In the genomic region with DNA sequence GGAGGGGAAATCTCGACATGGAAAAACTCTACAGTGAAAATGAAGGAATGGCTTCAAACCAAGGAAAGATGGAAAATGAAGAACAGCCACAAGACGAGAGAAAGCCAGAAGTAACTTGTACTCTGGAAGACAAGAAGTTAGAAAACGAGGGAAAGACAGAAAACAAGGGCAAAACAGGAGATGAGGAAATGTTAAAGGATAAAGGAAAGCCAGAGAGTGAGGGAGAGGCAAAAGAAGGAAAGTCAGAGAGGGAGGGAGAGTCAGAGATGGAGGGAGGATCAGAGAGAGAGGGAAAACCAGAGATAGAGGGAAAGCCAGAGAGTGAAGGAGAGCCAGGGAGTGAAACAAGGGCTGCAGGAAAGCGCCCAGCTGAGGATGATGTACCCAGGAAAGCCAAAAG, we compare ENCODE assay signal across 8 cellular contexts. TPM values are rescaled to one million over a fixed set of nuclear protein-coding genes. Genes with fewer than 3 reads are reported as not detected.
DNase-seq lines count a peak whose midpoint lies in the region; ATAC-seq and TF ChIP-seq lines count a peak whose summit lies in the region.

No MANE protein-coding gene starts in this region.

- H3K36me3 Mint-ChIP-seq in T-helper 17 cell (ENCODE audit: low read depth), result no peaks in the 10 kb centered on the region

- TF ChIP-seq POLR2A in gastrocnemius medialis (IDR thresholded peaks at IDR 0.05), result no peak

- intact Hi-C loops in gastrocnemius medialis (cut with DNase I; ENCODE audit: low total_unique reads), result loop anchor here (5.0 kb wide), 1 partner anchor 101 kb away; a partner anchor contains a TSS

- H3K79me2 ChIP-seq in DND-41 (ENCODE audit: insufficient read depth, low read length), result peaks cover 15% of the 10 kb centered on the region

- H3K4me1 ChIP-seq in DND-41 (ENCODE audit: insufficient read depth, low read length) (peaks cover 16% of the 10 kb centered on the region), gastrocnemius medialis (no peaks in the 10 kb centered on the region)

- no peak overlapping the region for H2AFZ ChIP-seq in DND-41 (ENCODE audit: low read depth, low read length)

- no peak for DNase-seq in DND-41
- no peak for DNase-seq in T-helper 17 cell
- DNase-seq in fibroblast of the aortic adventitia (ENCODE audit: low read depth), result no peak
- no peak for DNase-seq in gastrocnemius medialis
- no peak for DNase-seq in NCI-H2081 treated with DMSO at 0.1 percent for 48 hours (lab: John Stamatoyannopoulos, UW)
- no peak for DNase-seq in retina
- no peak for DNase-seq in NCI-H446 treated with DMSO at 0.1 percent for 48 hours (lab: John Stamatoyannopoulos, UW)

- H3K4me2 ChIP-seq in DND-41 (ENCODE audit: insufficient read depth, low read length), result peak overlapping the region; percentile 71

- in situ Hi-C loops in gastrocnemius medialis (cut with MboI; ENCODE audit: low sequenced_read_pairs in 4 of 4), result no loop called here

- H3K27ac ChIP-seq in DND-41 (ENCODE audit: low read length) (no peak overlapping the region), gastrocnemius medialis (peak overlapping the region; percentile 79 to 89 (median 88))

- H3K27me3 Mint-ChIP-seq in T-helper 17 cell, result no peaks in the 10 kb centered on the region

- H3K9ac ChIP-seq in DND-41 (ENCODE audit: low read depth, low read length), result peak overlapping the region; percentile 76

- no peak for ATAC-seq in DND-41 (ENCODE audit: insufficient read depth, low read depth)
- ATAC-seq in T-helper 17 cell, result no peak
- no peak for ATAC-seq in gastrocnemius medialis
- ATAC-seq in HG02840 (IDR thresholded peaks at IDR 0.05; ENCODE audit: low FRiP score, unreplicated experiment), result no peak

- H3K36me3 ChIP-seq in DND-41 (ENCODE audit: insufficient read depth, low read length) (peaks cover 9% of the 10 kb centered on the region; the same call in 1 of the 2 replicates), gastrocnemius medialis (no peaks in the 10 kb centered on the region)

- peaks cover 16% of the 10 kb centered on the region for H3K4me1 Mint-ChIP-seq in T-helper 17 cell

- H3K27ac Mint-ChIP-seq in T-helper 17 cell, result peak overlapping the region; percentile 85

- TF ChIP-seq CTCF in DND-41 (IDR thresholded peaks at IDR 0.05; ENCODE audit: borderline replicate concordance, extremely low read depth, low read length, poor library complexity, severe bottlenecking), result no peak
- TF ChIP-seq CTCF in fibroblast of the aortic adventitia (IDR thresholded peaks at IDR 0.05; ENCODE audit: insufficient read depth, low read length), result no peak
- TF ChIP-seq CTCF in gastrocnemius medialis (IDR thresholded peaks at IDR 0.05 in 4 of 5, conservative IDR thresholded peaks at IDR 0.05 in 1 of 5), result no peak

- no peaks in the 10 kb centered on the region for H4K20me1 ChIP-seq in DND-41 (ENCODE audit: insufficient read depth, low read length)

- peak overlapping the region; percentile 64 for H3K4me3 Mint-ChIP-seq in T-helper 17 cell

- no peaks in the 10 kb centered on the region for H3K9me3 ChIP-seq in DND-41 (ENCODE audit: insufficient read depth, low read length, severe bottlenecking)
- no peaks in the 10 kb centered on the region for H3K9me3 ChIP-seq in T-helper 17 cell (ENCODE audit: control insufficient read depth, low read length, poor library complexity, severe bottlenecking)
- H3K9me3 ChIP-seq in gastrocnemius medialis, result peaks cover 0 to 6% (median 0%) of the 10 kb centered on the region in 3 donors

- no peaks in the 10 kb centered on the region for H3K27me3 ChIP-seq in DND-41 (ENCODE audit: insufficient read depth, low read length, poor library complexity)
- H3K27me3 ChIP-seq in gastrocnemius medialis, result no peaks in the 10 kb centered on the region

- peak overlapping the region in 1 of 2 experiments; percentile 92; a peak in 2 of 4 replicates for H3K4me3 ChIP-seq in DND-41 (ENCODE audit: low read depth in 1 of 2, low read length in 2 of 2)
- H3K4me3 ChIP-seq in fibroblast of the aortic adventitia (ENCODE audit: low read depth, low read length), result peak overlapping the region; percentile 77
- peak overlapping the region in 3 of 4 donors; percentile 62 to 77 (median 74) for H3K4me3 ChIP-seq in gastrocnemius medialis

RNA-seq across cellular contexts. Expression of a gene that starts 1.3 kb away (rescaled TPM):
- 10 to 100 TPM in 1 of 2 donors, 1 to 10 TPM in 1; 6.6 to 11.9 TPM for total RNA-seq in T-helper 17 cell
- 47.1 and 100 TPM in 2 replicates for total RNA-seq in fibroblast of the aortic adventitia (ENCODE audit: low replicate concordance)
- total RNA-seq in gastrocnemius medialis, result 10 to 100 TPM; 21.1 to 30.5 (median 28.2) TPM

RNA-seq across cellular contexts. Expression of a gene that starts 21.1 kb away (rescaled TPM):
- total RNA-seq in T-helper 17 cell (1 to 10 TPM; 5.2 to 7.6 TPM), fibroblast of the aortic adventitia (ENCODE audit: low replicate concordance) (13.2 and 62.0 TPM in 2 replicates), gastrocnemius medialis (1 to 10 TPM; 5.0 to 9.2 (median 7.1) TPM)

RNA-seq across cellular contexts. Expression of a gene that starts 42.1 kb away (rescaled TPM):
- total RNA-seq in T-helper 17 cell, result 1 to 10 TPM; 3.7 to 4.7 TPM
- 38.2 and 113 TPM in 2 replicates for total RNA-seq in fibroblast of the aortic adventitia (ENCODE audit: low replicate concordance)
- total RNA-seq in gastrocnemius medialis, result 10 to 100 TPM; 35.7 to 54.6 (median 46.5) TPM
